In the genomic region with DNA sequence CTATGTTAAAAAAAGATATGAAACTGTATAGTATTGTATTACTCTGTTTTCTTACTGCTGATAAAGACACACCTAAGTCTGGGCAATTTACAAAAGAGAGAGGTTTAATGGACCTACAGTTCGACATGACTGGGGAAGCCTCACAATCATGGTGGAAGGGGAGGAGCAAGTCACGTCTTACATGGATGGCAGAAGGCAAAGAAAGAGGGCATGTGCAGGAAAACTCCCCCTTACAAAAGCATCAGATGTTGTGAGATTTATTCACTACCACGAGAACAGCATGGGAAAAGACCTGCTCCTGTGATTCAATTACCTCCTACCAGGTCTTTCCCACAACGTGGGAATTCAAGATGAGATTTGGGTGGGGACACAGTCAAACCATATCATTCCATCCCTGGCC, we compare ENCODE assay signal across 11 cellular contexts.
"Had no signal": no experiment of that assay in that cellular context is flagged by ENCODE, and none has a peak within 500 bp of the region (broad histone marks: within the 10 kb centered on the region; RNA-seq: fewer than 3 reads in every experiment).

No MANE protein-coding gene starts in this region.

- H3K4me2 ChIP-seq: GM23338 had no signal

- H3K27ac ChIP-seq: GM23248 had no signal

- H2AFZ ChIP-seq: GM23248, GM23338 had no signal

- H3K36me3 ChIP-seq: HAP-1 had no signal

- FAIRE-seq: H1, H54 had no signal

- H3K4me3 ChIP-seq: GM23248, GM23338, HAP-1 had no signal

- ATAC-seq: GM23338, HCT116 had no signal

- H3K9me3 ChIP-seq: HAP-1 had no signal

- DNase-seq: GM23248, GOT3, H7, H9, HCEC 1CT, HFFc6 had no signal

- H3K9ac ChIP-seq: GM23248 had no signal
